Comparison of ENCODE assay signal across 2 cellular contexts in the genomic region with DNA sequence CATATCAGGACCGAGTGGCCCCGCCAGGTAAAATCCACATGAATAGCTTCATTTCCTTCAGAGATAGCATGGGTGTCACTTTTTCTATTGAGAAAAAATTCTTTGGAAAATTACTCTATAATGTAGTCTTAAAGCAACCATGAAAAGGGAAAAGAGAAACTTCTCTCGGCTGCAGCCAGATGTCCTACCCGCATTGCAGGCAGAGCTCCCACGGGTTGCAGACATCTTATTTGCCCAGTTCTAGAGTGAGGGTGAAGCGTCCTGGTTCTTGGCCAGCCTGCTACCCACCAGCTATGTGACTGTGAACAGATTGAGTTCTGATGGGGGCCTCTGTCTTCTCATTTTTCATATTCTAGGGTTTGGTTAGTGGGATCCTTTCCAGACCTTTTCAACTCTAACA.
TF ChIP-seq lines count a peak whose summit lies in the region.

No MANE protein-coding gene starts in this region.

TF ChIP-seq in HCT116, 20 proteins besides CTCF, POLR2A, EP300 and RAD21:
- TF ChIP-seq SIN3A (IDR thresholded peaks at IDR 0.05; ENCODE audit: low read depth) (no peak), ZNF274 (IDR thresholded peaks at IDR 0.05; ENCODE audit: low read depth, low read length) (no peak)

TF ChIP-seq in GM12878, 131 proteins besides CTCF, POLR2A, EP300 and RAD21:
- TF ChIP-seq NFXL1 (IDR thresholded peaks at IDR 0.05; ENCODE audit: borderline replicate concordance) (no peak), GATAD2B (conservative IDR thresholded peaks at IDR 0.05; ENCODE audit: low read depth) (no peak), YY1 (IDR thresholded peaks at IDR 0.05; ENCODE audit: low read depth, low read length) (no peak), ZNF274 (IDR thresholded peaks at IDR 0.05; ENCODE audit: insufficient read depth, insufficient read length) (no peak), ZNF24 (IDR thresholded peaks at IDR 0.05) (no peak), SPI1 (IDR thresholded peaks at IDR 0.05; ENCODE audit: borderline replicate concordance, insufficient read depth, low read depth, low read length) (no peak), KAT2A (conservative IDR thresholded peaks at IDR 0.05; ENCODE audit: control insufficient read depth, low read depth, low read length) (no peak), POLR2AphosphoS2 (IDR thresholded peaks at IDR 0.05; ENCODE audit: low read depth, low read length) (no peak), CBX3 (IDR thresholded peaks at IDR 0.05; ENCODE audit: borderline replicate concordance, low read depth) (no peak), RB1 (IDR thresholded peaks at IDR 0.05; ENCODE audit: borderline replicate concordance) (no peak)
- TF ChIP-seq, protein P1, sequence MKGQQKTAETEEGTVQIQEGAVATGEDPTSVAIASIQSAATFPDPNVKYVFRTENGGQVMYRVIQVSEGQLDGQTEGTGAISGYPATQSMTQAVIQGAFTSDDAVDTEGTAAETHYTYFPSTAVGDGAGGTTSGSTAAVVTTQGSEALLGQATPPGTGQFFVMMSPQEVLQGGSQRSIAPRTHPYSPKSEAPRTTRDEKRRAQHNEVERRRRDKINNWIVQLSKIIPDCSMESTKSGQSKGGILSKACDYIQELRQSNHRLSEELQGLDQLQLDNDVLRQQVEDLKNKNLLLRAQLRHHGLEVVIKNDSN (IDR thresholded peaks at IDR 0.05; ENCODE audit: borderline replicate concordance, extremely low read length, insufficient read depth, low read depth, low read length) = no peak
- TF ChIP-seq, protein P2, sequence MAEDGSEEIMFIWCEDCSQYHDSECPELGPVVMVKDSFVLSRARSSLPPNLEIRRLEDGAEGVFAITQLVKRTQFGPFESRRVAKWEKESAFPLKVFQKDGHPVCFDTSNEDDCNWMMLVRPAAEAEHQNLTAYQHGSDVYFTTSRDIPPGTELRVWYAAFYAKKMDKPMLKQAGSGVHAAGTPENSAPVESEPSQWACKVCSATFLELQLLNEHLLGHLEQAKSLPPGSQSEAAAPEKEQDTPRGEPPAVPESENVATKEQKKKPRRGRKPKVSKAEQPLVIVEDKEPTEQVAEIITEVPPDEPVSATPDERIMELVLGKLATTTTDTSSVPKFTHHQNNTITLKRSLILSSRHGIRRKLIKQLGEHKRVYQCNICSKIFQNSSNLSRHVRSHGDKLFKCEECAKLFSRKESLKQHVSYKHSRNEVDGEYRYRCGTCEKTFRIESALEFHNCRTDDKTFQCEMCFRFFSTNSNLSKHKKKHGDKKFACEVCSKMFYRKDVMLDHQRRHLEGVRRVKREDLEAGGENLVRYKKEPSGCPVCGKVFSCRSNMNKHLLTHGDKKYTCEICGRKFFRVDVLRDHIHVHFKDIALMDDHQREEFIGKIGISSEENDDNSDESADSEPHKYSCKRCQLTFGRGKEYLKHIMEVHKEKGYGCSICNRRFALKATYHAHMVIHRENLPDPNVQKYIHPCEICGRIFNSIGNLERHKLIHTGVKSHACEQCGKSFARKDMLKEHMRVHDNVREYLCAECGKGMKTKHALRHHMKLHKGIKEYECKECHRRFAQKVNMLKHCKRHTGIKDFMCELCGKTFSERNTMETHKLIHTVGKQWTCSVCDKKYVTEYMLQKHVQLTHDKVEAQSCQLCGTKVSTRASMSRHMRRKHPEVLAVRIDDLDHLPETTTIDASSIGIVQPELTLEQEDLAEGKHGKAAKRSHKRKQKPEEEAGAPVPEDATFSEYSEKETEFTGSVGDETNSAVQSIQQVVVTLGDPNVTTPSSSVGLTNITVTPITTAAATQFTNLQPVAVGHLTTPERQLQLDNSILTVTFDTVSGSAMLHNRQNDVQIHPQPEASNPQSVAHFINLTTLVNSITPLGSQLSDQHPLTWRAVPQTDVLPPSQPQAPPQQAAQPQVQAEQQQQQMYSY (CRISPR knock-in tag; IDR thresholded peaks at IDR 0.05) = no peak
- TF ChIP-seq, protein P3, sequence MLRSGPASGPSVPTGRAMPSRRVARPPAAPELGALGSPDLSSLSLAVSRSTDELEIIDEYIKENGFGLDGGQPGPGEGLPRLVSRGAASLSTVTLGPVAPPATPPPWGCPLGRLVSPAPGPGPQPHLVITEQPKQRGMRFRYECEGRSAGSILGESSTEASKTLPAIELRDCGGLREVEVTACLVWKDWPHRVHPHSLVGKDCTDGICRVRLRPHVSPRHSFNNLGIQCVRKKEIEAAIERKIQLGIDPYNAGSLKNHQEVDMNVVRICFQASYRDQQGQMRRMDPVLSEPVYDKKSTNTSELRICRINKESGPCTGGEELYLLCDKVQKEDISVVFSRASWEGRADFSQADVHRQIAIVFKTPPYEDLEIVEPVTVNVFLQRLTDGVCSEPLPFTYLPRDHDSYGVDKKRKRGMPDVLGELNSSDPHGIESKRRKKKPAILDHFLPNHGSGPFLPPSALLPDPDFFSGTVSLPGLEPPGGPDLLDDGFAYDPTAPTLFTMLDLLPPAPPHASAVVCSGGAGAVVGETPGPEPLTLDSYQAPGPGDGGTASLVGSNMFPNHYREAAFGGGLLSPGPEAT (IDR thresholded peaks at IDR 0.05; ENCODE audit: low read depth) = no peak
- TF ChIP-seq, protein P4, sequence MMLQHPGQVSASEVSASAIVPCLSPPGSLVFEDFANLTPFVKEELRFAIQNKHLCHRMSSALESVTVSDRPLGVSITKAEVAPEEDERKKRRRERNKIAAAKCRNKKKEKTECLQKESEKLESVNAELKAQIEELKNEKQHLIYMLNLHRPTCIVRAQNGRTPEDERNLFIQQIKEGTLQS (IDR thresholded peaks at IDR 0.05; ENCODE audit: borderline replicate concordance, extremely low read depth, low read depth, low read length) = no peak
- TF ChIP-seq, protein P5, sequence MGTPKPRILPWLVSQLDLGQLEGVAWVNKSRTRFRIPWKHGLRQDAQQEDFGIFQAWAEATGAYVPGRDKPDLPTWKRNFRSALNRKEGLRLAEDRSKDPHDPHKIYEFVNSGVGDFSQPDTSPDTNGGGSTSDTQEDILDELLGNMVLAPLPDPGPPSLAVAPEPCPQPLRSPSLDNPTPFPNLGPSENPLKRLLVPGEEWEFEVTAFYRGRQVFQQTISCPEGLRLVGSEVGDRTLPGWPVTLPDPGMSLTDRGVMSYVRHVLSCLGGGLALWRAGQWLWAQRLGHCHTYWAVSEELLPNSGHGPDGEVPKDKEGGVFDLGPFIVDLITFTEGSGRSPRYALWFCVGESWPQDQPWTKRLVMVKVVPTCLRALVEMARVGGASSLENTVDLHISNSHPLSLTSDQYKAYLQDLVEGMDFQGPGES (IDR thresholded peaks at IDR 0.05) = no peak
